Comparison of ENCODE assay signal across 8 cellular contexts in the genomic region with DNA sequence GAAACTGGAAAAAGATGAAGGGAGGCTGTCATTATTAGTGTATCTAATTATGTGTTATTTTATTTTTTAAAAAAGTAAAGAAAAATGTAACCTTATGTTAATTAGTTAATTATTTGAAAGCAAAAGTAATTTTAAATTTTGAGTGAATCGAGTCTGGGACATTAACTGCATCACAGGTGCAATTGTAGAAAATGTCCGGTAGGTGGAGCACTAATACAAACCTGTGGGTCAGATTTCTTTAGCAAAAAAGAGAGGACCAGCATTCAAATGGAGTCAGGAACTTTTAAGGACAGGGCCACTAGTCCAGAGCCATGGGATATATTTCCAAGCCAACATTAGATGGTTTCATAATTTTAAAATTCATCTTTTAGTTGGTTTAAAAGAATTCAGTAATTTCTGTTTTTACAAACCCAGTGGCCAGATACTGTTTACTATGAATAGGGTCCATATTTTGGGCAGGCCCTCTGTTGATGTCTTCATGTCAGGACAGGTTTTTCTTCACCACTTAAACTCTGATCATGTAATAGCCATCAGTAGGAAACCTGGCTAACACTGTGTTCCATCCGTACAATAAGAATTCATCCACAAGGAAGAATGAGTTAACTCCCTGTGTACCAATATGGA. TPM values are rescaled to one million over a fixed set of nuclear protein-coding genes. Genes with fewer than 3 reads are reported as not detected.
DNase-seq lines count a peak whose midpoint lies in the region; ATAC-seq lines count a peak whose summit lies in the region.

No MANE protein-coding gene starts in this region.

- H3K27ac Mint-ChIP-seq in naive B cell, result no peak overlapping the region

- H3K4me1 Mint-ChIP-seq in naive B cell, result peaks cover 0 to 4% (median 0%) of the 10 kb centered on the region in 3 donors

- no peaks in the 10 kb centered on the region for H3K27me3 Mint-ChIP-seq in naive B cell

- H3K36me3 Mint-ChIP-seq in naive B cell, result no peaks in the 10 kb centered on the region

- H3K9me3 Mint-ChIP-seq in naive B cell, result peaks cover 0 to 2% (median 0%) of the 10 kb centered on the region in 7 donors

- peak in 1 of 2 donors; percentile 53 for ATAC-seq in naive B cell (ENCODE audit: low read depth in 2 of 2)

- DNase-seq in NCI-H2029 treated with DMSO at 0.1 percent for 48 hours (lab: John Stamatoyannopoulos, UW), result peak; percentile 51
- DNase-seq in NCI-H2029 (lab: John Stamatoyannopoulos, UW), result no peak
- peak; percentile 23 for DNase-seq in GM19238 (ENCODE audit: insufficient read length, low spot score)
- peak; percentile 46 for DNase-seq in LHCN-M2 (ENCODE audit: low read depth)
- peak; percentile 36 for DNase-seq in SW480 (ENCODE audit: low spot score)
- peak; percentile 66 for DNase-seq in epidermal melanocyte (ENCODE audit: insufficient read length, low spot score)
- DNase-seq in naive B cell, result peak; percentile 41
- DNase-seq in activated effector memory CD4-positive, alpha-beta T cell treated with Interleukin-2 at 50 U/mL for 16 hours, result no peak

- H3K4me3 Mint-ChIP-seq in naive B cell, result no peak overlapping the region

RNA-seq across cellular contexts. Expression of a gene that starts 27.2 kb away (rescaled TPM):
- total RNA-seq in LHCN-M2 (2014; rRNA removed), result 1.0 and 2.2 TPM in 2 replicates
- 6.0 TPM for polyA plus RNA-seq in LHCN-M2 (2012)
- 1 to 10 TPM in 1 of 6 donors, under 1 TPM in 5; 0.29 to 2.4 (median 0.46) TPM for polyA plus RNA-seq in naive B cell (ENCODE audit: low read depth in 6 of 6)

RNA-seq across cellular contexts. Expression of a gene that starts 48.1 kb away (rescaled TPM):
- not detected in 2 replicates for total RNA-seq in LHCN-M2 (2014; rRNA removed)
- polyA plus RNA-seq in LHCN-M2 (2012), result not detected
- 10 to 100 TPM; 12.8 to 33.8 (median 24.7) TPM for polyA plus RNA-seq in naive B cell (ENCODE audit: low read depth in 6 of 6)

RNA-seq across cellular contexts. Expression of a gene that starts 48.4 kb away (rescaled TPM):
- 53.0 and 59.3 TPM in 2 replicates for total RNA-seq in LHCN-M2 (2014; rRNA removed)
- polyA plus RNA-seq in LHCN-M2 (2012), result 96.7 TPM
- 10 to 100 TPM; 60.1 to 84.2 (median 72.1) TPM for polyA plus RNA-seq in naive B cell (ENCODE audit: low read depth in 6 of 6)

Comparison
In these comparisons a context has a peak if more than half of its experiments do, and no peak if none do; other contexts are left out.
1. DNase-seq: peak in NCI-H2029 treated with DMSO at 0.1 percent for 48 hours (single experiment), GM19238 (single experiment), LHCN-M2 (single experiment), SW480 (single experiment), epidermal melanocyte (single experiment) and naive B cell (single experiment); none in NCI-H2029 (single experiment) and activated effector memory CD4-positive, alpha-beta T cell treated with Interleukin-2 at 50 U/mL for 16 hours (single experiment).